Comparison of ENCODE assay signal across 1 cellular context in the genomic region with DNA sequence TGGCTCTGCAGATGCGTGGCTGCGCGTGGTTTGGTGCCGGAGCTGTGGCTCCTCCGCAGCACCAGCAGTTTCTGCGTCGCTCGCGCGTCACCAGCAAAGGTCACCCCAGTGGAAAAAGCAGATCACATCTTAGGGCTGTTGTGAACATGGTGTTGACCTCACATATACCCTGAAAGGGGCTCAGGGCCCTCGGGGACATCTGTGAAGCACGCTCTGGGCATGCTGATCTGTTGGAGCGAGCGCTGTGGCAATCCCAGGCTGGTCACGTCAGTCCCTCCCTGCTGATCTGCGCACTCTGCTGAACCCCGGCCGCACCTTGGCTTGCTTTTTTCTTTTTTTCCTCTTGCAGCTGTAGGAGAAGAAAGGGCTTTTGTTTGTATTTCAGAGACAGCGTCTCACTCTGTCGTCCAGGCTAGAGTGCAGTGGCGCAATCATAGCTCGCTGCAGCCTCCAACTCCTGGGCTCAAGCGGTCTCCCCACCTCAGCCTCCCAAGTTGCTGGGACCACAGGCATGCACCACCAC.
TF ChIP-seq lines count a peak whose summit lies in the region.

No MANE protein-coding gene starts in this region.

TF ChIP-seq in HepG2, 621 proteins besides CTCF, POLR2A, EP300 and RAD21 (continued from another document and continues in another):
- TF ChIP-seq, protein P1, sequence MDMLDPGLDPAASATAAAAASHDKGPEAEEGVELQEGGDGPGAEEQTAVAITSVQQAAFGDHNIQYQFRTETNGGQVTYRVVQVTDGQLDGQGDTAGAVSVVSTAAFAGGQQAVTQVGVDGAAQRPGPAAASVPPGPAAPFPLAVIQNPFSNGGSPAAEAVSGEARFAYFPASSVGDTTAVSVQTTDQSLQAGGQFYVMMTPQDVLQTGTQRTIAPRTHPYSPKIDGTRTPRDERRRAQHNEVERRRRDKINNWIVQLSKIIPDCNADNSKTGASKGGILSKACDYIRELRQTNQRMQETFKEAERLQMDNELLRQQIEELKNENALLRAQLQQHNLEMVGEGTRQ (IDR thresholded peaks at IDR 0.05; ENCODE audit: low read depth, low read length): no peak
- TF ChIP-seq, protein P1 (CRISPR knock-in tag; IDR thresholded peaks at IDR 0.05; ENCODE audit: borderline replicate concordance): no peak
- TF ChIP-seq, protein P2, sequence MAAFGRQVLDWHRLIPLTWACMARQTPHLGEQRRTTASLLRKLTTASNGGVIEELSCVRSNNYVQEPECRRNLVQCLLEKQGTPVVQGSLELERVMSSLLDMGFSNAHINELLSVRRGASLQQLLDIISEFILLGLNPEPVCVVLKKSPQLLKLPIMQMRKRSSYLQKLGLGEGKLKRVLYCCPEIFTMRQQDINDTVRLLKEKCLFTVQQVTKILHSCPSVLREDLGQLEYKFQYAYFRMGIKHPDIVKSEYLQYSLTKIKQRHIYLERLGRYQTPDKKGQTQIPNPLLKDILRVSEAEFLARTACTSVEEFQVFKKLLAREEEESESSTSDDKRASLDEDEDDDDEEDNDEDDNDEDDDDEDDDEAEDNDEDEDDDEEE (CRISPR knock-in tag; IDR thresholded peaks at IDR 0.05): 0 out of 2 replicates have a peak, but pooled peaks have one; percentile 74
- TF ChIP-seq FOXC1 (CRISPR knock-in tag; IDR thresholded peaks at IDR 0.05; ENCODE audit: borderline replicate concordance): no peak
- TF ChIP-seq DR1 (CRISPR knock-in tag; IDR thresholded peaks at IDR 0.05): no peak
- TF ChIP-seq ZNF615 (CRISPR knock-in tag; IDR thresholded peaks at IDR 0.05; ENCODE audit: borderline replicate concordance): no peak
- TF ChIP-seq, protein P3, sequence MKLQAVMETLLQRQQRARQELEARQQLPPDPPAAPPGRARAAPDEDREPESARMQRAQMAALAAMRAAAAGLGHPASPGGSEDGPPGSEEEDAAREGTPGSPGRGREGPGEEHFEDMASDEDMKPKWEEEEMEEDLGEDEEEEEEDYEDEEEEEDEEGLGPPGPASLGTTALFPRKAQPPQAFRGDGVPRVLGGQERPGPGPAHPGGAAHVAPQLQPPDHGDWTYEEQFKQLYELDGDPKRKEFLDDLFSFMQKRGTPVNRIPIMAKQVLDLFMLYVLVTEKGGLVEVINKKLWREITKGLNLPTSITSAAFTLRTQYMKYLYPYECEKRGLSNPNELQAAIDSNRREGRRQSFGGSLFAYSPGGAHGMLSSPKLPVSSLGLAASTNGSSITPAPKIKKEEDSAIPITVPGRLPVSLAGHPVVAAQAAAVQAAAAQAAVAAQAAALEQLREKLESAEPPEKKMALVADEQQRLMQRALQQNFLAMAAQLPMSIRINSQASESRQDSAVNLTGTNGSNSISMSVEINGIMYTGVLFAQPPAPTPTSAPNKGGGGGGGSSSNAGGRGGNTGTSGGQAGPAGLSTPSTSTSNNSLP (IDR thresholded peaks at IDR 0.05; ENCODE audit: low read depth, low read length): no peak
- peak; percentile 58; the same call in 1 of the 2 replicates for TF ChIP-seq ZNF878 (CRISPR knock-in tag; IDR thresholded peaks at IDR 0.05)
- no peak for TF ChIP-seq ZNF546 (CRISPR knock-in tag; conservative IDR thresholded peaks at IDR 0.05)
- TF ChIP-seq U2AF1 (optimal IDR thresholded peaks at IDR 0.05; ENCODE audit: low read depth, low read length): no peak
- TF ChIP-seq SMAD3 (CRISPR knock-in tag; IDR thresholded peaks at IDR 0.05): no peak
- TF ChIP-seq ZNF317 (CRISPR knock-in tag; IDR thresholded peaks at IDR 0.05): no peak; the same call in 1 of the 2 replicates
- no peak; the same call in 1 of the 2 replicates for TF ChIP-seq MYNN (CRISPR knock-in tag; IDR thresholded peaks at IDR 0.05; ENCODE audit: low read depth)
- no peak for TF ChIP-seq ZBTB42 (CRISPR knock-in tag; IDR thresholded peaks at IDR 0.05)
- TF ChIP-seq ZNF34 (CRISPR knock-in tag; IDR thresholded peaks at IDR 0.05; ENCODE audit: borderline replicate concordance): no peak
- TF ChIP-seq ZNF792 (CRISPR knock-in tag; IDR thresholded peaks at IDR 0.05): peak; percentile 63; the same call in 1 of the 2 replicates
- TF ChIP-seq, protein P4, sequence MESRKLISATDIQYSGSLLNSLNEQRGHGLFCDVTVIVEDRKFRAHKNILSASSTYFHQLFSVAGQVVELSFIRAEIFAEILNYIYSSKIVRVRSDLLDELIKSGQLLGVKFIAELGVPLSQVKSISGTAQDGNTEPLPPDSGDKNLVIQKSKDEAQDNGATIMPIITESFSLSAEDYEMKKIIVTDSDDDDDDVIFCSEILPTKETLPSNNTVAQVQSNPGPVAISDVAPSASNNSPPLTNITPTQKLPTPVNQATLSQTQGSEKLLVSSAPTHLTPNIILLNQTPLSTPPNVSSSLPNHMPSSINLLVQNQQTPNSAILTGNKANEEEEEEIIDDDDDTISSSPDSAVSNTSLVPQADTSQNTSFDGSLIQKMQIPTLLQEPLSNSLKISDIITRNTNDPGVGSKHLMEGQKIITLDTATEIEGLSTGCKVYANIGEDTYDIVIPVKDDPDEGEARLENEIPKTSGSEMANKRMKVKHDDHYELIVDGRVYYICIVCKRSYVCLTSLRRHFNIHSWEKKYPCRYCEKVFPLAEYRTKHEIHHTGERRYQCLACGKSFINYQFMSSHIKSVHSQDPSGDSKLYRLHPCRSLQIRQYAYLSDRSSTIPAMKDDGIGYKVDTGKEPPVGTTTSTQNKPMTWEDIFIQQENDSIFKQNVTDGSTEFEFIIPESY (CRISPR knock-in tag; IDR thresholded peaks at IDR 0.05): peak; percentile 91
- TF ChIP-seq, protein P5, sequence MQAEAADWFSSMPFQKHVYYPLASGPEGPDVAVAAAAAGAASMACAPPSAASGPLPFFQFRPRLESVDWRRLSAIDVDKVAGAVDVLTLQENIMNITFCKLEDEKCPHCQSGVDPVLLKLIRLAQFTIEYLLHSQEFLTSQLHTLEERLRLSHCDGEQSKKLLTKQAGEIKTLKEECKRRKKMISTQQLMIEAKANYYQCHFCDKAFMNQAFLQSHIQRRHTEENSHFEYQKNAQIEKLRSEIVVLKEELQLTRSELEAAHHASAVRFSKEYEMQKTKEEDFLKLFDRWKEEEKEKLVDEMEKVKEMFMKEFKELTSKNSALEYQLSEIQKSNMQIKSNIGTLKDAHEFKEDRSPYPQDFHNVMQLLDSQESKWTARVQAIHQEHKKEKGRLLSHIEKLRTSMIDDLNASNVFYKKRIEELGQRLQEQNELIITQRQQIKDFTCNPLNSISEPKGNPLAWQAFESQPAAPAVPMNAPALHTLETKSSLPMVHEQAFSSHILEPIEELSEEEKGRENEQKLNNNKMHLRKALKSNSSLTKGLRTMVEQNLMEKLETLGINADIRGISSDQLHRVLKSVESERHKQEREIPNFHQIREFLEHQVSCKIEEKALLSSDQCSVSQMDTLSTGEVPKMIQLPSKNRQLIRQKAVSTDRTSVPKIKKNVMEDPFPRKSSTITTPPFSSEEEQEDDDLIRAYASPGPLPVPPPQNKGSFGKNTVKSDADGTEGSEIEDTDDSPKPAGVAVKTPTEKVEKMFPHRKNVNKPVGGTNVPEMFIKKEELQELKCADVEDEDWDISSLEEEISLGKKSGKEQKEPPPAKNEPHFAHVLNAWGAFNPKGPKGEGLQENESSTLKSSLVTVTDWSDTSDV (CRISPR knock-in tag; IDR thresholded peaks at IDR 0.05): no peak
- TF ChIP-seq REL (CRISPR knock-in tag; conservative IDR thresholded peaks at IDR 0.05): no peak
- TF ChIP-seq YY1 (IDR thresholded peaks at IDR 0.05; ENCODE audit: insufficient read depth, insufficient replicate concordance, low read depth, low read length): peak; percentile 28
- TF ChIP-seq SAFB2 (CRISPR knock-in tag; IDR thresholded peaks at IDR 0.05; ENCODE audit: borderline replicate concordance, low read depth): no peak; the same call in 1 of the 2 replicates
- TF ChIP-seq ZMYM2 (CRISPR knock-in tag; IDR thresholded peaks at IDR 0.05): peak; percentile 76; the same call in 1 of the 2 replicates
- TF ChIP-seq TOPORS (CRISPR knock-in tag; IDR thresholded peaks at IDR 0.05): no peak
- TF ChIP-seq, protein P6, sequence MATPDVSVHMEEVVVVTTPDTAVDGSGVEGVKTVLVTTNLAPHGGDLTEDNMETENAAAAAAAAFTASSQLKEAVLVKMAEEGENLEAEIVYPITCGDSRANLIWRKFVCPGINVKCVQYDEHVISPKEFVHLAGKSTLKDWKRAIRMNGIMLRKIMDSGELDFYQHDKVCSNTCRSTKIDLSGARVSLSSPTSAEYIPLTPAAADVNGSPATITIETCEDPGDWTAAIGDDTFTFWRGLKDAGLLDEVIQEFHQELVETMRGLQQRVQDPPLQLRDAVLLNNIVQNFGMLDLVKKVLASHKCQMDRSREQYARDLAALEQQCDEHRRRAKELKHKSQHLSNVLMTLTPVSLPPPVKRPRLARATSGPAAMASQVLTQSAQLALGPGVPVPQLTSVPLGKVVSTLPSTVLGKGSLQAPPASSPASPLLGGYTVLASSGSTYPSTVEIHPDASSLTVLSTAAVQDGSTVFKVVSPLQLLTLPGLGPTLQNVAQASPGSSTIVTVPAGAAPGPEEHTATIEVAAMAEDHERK (CRISPR knock-in tag; IDR thresholded peaks at IDR 0.05; ENCODE audit: low read depth): no peak
- 0 out of 2 replicates have a peak, but pooled peaks have one; percentile 10 for TF ChIP-seq PPARG (CRISPR knock-in tag; conservative IDR thresholded peaks at IDR 0.05)
- peak; percentile 30; the same call in 1 of the 2 replicates for TF ChIP-seq ZNF891 (CRISPR knock-in tag; IDR thresholded peaks at IDR 0.05)
- TF ChIP-seq NFKBIZ (CRISPR knock-in tag; IDR thresholded peaks at IDR 0.05): 0 out of 2 replicates have a peak, but pooled peaks have one; percentile 51
- TF ChIP-seq, protein P7, sequence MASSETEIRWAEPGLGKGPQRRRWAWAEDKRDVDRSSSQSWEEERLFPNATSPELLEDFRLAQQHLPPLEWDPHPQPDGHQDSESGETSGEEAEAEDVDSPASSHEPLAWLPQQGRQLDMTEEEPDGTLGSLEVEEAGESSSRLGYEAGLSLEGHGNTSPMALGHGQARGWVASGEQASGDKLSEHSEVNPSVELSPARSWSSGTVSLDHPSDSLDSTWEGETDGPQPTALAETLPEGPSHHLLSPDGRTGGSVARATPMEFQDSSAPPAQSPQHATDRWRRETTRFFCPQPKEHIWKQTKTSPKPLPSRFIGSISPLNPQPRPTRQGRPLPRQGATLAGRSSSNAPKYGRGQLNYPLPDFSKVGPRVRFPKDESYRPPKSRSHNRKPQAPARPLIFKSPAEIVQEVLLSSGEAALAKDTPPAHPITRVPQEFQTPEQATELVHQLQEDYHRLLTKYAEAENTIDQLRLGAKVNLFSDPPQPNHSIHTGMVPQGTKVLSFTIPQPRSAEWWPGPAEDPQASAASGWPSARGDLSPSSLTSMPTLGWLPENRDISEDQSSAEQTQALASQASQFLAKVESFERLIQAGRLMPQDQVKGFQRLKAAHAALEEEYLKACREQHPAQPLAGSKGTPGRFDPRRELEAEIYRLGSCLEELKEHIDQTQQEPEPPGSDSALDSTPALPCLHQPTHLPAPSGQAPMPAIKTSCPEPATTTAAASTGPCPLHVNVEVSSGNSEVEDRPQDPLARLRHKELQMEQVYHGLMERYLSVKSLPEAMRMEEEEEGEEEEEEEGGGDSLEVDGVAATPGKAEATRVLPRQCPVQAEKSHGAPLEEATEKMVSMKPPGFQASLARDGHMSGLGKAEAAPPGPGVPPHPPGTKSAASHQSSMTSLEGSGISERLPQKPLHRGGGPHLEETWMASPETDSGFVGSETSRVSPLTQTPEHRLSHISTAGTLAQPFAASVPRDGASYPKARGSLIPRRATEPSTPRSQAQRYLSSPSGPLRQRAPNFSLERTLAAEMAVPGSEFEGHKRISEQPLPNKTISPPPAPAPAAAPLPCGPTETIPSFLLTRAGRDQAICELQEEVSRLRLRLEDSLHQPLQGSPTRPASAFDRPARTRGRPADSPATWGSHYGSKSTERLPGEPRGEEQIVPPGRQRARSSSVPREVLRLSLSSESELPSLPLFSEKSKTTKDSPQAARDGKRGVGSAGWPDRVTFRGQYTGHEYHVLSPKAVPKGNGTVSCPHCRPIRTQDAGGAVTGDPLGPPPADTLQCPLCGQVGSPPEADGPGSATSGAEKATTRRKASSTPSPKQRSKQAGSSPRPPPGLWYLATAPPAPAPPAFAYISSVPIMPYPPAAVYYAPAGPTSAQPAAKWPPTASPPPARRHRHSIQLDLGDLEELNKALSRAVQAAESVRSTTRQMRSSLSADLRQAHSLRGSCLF (CRISPR knock-in tag; IDR thresholded peaks at IDR 0.05; ENCODE audit: borderline replicate concordance): no peak
- TF ChIP-seq, protein P8, sequence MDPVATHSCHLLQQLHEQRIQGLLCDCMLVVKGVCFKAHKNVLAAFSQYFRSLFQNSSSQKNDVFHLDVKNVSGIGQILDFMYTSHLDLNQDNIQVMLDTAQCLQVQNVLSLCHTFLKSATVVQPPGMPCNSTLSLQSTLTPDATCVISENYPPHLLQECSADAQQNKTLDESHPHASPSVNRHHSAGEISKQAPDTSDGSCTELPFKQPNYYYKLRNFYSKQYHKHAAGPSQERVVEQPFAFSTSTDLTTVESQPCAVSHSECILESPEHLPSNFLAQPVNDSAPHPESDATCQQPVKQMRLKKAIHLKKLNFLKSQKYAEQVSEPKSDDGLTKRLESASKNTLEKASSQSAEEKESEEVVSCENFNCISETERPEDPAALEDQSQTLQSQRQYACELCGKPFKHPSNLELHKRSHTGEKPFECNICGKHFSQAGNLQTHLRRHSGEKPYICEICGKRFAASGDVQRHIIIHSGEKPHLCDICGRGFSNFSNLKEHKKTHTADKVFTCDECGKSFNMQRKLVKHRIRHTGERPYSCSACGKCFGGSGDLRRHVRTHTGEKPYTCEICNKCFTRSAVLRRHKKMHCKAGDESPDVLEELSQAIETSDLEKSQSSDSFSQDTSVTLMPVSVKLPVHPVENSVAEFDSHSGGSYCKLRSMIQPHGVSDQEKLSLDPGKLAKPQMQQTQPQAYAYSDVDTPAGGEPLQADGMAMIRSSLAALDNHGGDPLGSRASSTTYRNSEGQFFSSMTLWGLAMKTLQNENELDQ (CRISPR knock-in tag; IDR thresholded peaks at IDR 0.05; ENCODE audit: borderline replicate concordance): no peak
- TF ChIP-seq, protein P9, sequence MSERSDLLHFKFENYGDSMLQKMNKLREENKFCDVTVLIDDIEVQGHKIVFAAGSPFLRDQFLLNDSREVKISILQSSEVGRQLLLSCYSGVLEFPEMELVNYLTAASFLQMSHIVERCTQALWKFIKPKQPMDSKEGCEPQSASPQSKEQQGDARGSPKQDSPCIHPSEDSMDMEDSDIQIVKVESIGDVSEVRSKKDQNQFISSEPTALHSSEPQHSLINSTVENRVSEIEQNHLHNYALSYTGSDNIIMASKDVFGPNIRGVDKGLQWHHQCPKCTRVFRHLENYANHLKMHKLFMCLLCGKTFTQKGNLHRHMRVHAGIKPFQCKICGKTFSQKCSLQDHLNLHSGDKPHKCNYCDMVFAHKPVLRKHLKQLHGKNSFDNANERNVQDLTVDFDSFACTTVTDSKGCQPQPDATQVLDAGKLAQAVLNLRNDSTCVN (CRISPR knock-in tag; IDR thresholded peaks at IDR 0.05; ENCODE audit: borderline replicate concordance): no peak; the same call in 1 of the 2 replicates
- TF ChIP-seq SALL2 (CRISPR knock-in tag; IDR thresholded peaks at IDR 0.05): no peak
- no peak for TF ChIP-seq ZNF652 (CRISPR knock-in tag; IDR thresholded peaks at IDR 0.05; ENCODE audit: borderline replicate concordance, low read depth)
- TF ChIP-seq ZNF616 (CRISPR knock-in tag; IDR thresholded peaks at IDR 0.05; ENCODE audit: low read depth): no peak
- no peak for TF ChIP-seq ZNF430 (CRISPR knock-in tag; IDR thresholded peaks at IDR 0.05)
- TF ChIP-seq NRL (CRISPR knock-in tag; IDR thresholded peaks at IDR 0.05; ENCODE audit: borderline replicate concordance): peak; percentile 60; the same call in 1 of the 2 replicates
- no peak for TF ChIP-seq ZNF432 (CRISPR knock-in tag; IDR thresholded peaks at IDR 0.05; ENCODE audit: borderline replicate concordance)
- TF ChIP-seq SP1 (IDR thresholded peaks at IDR 0.05): no peak
- peak; percentile 22; the same call in 1 of the 2 replicates for TF ChIP-seq SP1 (CRISPR knock-in tag; IDR thresholded peaks at IDR 0.05)
